ENCODE assay signal across 9 cellular contexts in genomic region chr7:41870505-41871138, GRCh38.
DNase-seq lines count a peak whose midpoint lies in the region; ATAC-seq, FAIRE-seq and TF ChIP-seq lines count a peak whose summit lies in the region.
"Had no signal": no experiment of that assay in that cellular context is flagged by ENCODE, and none has a peak within 500 bp of the region (broad histone marks: within the 10 kb centered on the region; RNA-seq: fewer than 3 reads in every experiment).

No MANE protein-coding gene starts in this region.

- POLR2A ChIA-PET in activated CD8-positive, alpha-beta T cell treated with anti-CD3 and anti-CD28 coated beads for 36 hours (lab: Charles Lee): interaction anchor here (1.2 kb wide), 1 partner anchor 11 kb away, joined by 4 read pairs; no protein-coding TSS in a partner anchor
- POLR2A ChIA-PET in activated CD8-positive, alpha-beta T cell treated with anti-CD3 and anti-CD28 coated beads, Interleukin-2, amount 10 ng/mL, durations not matched to agents 7 days and 5 days (lab: Charles Lee): no interaction called here

- H3K4me1 Mint-ChIP-seq in activated CD8-positive, alpha-beta T cell treated with anti-CD3 and anti-CD28 coated beads for 36 hours (ENCODE audit: low read depth): peaks cover 23% of the 10 kb centered on the region
- peaks cover 31% of the 10 kb centered on the region for H3K4me1 Mint-ChIP-seq in activated CD8-positive, alpha-beta T cell treated with anti-CD3 and anti-CD28 coated beads, Interleukin-2, amount 10 ng/mL, durations not matched to agents 7 days and 5 days (ENCODE audit: low read depth)

- CTCF ChIA-PET in activated CD8-positive, alpha-beta T cell treated with anti-CD3 and anti-CD28 coated beads for 36 hours (lab: Charles Lee): interaction anchor here (1.1 to 3.1 kb wide), 3 partner anchors 10 to 70 kb away, joined by 3 to 12 read pairs (median 9); no protein-coding TSS in a partner anchor
- CTCF ChIA-PET in activated CD8-positive, alpha-beta T cell treated with anti-CD3 and anti-CD28 coated beads, Interleukin-2, amount 10 ng/mL, durations not matched to agents 7 days and 5 days (lab: Charles Lee): interaction anchor here (1.1 to 1.2 kb wide), 2 partner anchors 11 to 70 kb away, joined by 3 to 4 read pairs; no protein-coding TSS in a partner anchor

- no peaks in the 10 kb centered on the region for H3K9me3 Mint-ChIP-seq in activated CD8-positive, alpha-beta T cell treated with anti-CD3 and anti-CD28 coated beads for 36 hours
- H3K9me3 Mint-ChIP-seq in activated CD8-positive, alpha-beta T cell treated with anti-CD3 and anti-CD28 coated beads, Interleukin-2, amount 10 ng/mL, durations not matched to agents 7 days and 5 days (ENCODE audit: insufficient read depth): peaks cover 33% of the 10 kb centered on the region

- H3K9me3 ChIP-seq in smooth muscle cell (replicated peaks; ENCODE audit: low read depth): no peaks in the 10 kb centered on the region

- intact Hi-C loops in activated CD8-positive, alpha-beta T cell treated with anti-CD3 and anti-CD28 coated beads for 36 hours (cut with micrococcal nuclease): loop anchor here (5.0 kb wide), 1 partner anchor 53 kb away; no protein-coding TSS in a partner anchor

- H3K4me3 Mint-ChIP-seq in activated CD8-positive, alpha-beta T cell treated with anti-CD3 and anti-CD28 coated beads for 36 hours: no peak overlapping the region
- H3K4me3 Mint-ChIP-seq in activated CD8-positive, alpha-beta T cell treated with anti-CD3 and anti-CD28 coated beads, Interleukin-2, amount 10 ng/mL, durations not matched to agents 7 days and 5 days: no peak overlapping the region
- H3K4me3 Mint-ChIP-seq: stimulated activated memory B cell treated with anti-CD40 and anti-IgM and Interleukin-4, amounts not matched to agents 10 μg/mL and 1 μg/mL and 100 μg/mL, for 72 hours had no signal

- peak overlapping the region; percentile 50 for H3K4me2 ChIP-seq in smooth muscle cell

- peak overlapping the region; percentile 75 for H3K27ac ChIP-seq in smooth muscle cell (ENCODE audit: low read depth)
- H3K27ac ChIP-seq in substantia nigra (ENCODE audit: low read depth, low read length, poor library complexity, severe bottlenecking): no peak overlapping the region

- H3K4me1 ChIP-seq in smooth muscle cell (ENCODE audit: low read depth): peaks cover 4% of the 10 kb centered on the region

- no peak overlapping the region for H3K4me3 ChIP-seq in smooth muscle cell

- H3K36me3 Mint-ChIP-seq in activated CD8-positive, alpha-beta T cell treated with anti-CD3 and anti-CD28 coated beads for 36 hours (ENCODE audit: low read depth): no peaks in the 10 kb centered on the region
- H3K36me3 Mint-ChIP-seq in activated CD8-positive, alpha-beta T cell treated with anti-CD3 and anti-CD28 coated beads, Interleukin-2, amount 10 ng/mL, durations not matched to agents 7 days and 5 days (ENCODE audit: low read depth): peaks cover 15% of the 10 kb centered on the region

- no peaks in the 10 kb centered on the region for H3F3A ChIP-seq in smooth muscle cell (ENCODE audit: low read depth)

- peaks cover 28% of the 10 kb centered on the region for H3K27me3 Mint-ChIP-seq in activated CD8-positive, alpha-beta T cell treated with anti-CD3 and anti-CD28 coated beads for 36 hours
- peaks cover 17% of the 10 kb centered on the region for H3K27me3 Mint-ChIP-seq in activated CD8-positive, alpha-beta T cell treated with anti-CD3 and anti-CD28 coated beads, Interleukin-2, amount 10 ng/mL, durations not matched to agents 7 days and 5 days (ENCODE audit: low read depth)
- H3K27me3 Mint-ChIP-seq: stimulated activated memory B cell treated with anti-CD40 and anti-IgM and Interleukin-4, amounts not matched to agents 10 μg/mL and 1 μg/mL and 100 μg/mL, for 72 hours had no signal

- H3K9ac ChIP-seq in smooth muscle cell (ENCODE audit: low read depth): no peak overlapping the region

- H4K20me1 ChIP-seq in smooth muscle cell (ENCODE audit: low read depth): no peaks in the 10 kb centered on the region

- FAIRE-seq in RCC 7860 (lab: Jason Lieb, UNC): peak; percentile 61

- no peak overlapping the region for H2AFZ ChIP-seq in smooth muscle cell (ENCODE audit: low read depth)

- 37% methylated on average over 1 of the region's 1 CpG for WGBS in smooth muscle cell (ENCODE audit: low lambda C conversion rate)

- DNase-seq in activated CD8-positive, alpha-beta T cell treated with anti-CD3 and anti-CD28 coated beads for 36 hours: no peak
- no peak for DNase-seq in activated CD8-positive, alpha-beta T cell treated with anti-CD3 and anti-CD28 coated beads, Interleukin-2, amount 10 ng/mL, durations not matched to agents 7 days and 5 days
- DNase-seq in RCC 7860 (ENCODE audit: low spot score) (peak; percentile 30), smooth muscle cell (lab: John Stamatoyannopoulos, UW; ENCODE audit: unreplicated experiment) (no peak), substantia nigra (lab: John Stamatoyannopoulos, UW) (no peak), cerebellar cortex (ENCODE audit: low spot score) (no peak), DMS 273 (lab: John Stamatoyannopoulos, UW; ENCODE audit: unreplicated experiment) (no peak)

- TF ChIP-seq CTCF in activated CD8-positive, alpha-beta T cell treated with anti-CD3 and anti-CD28 coated beads for 36 hours (IDR thresholded peaks at IDR 0.05): no peak
- TF ChIP-seq CTCF in smooth muscle cell (IDR thresholded peaks at IDR 0.05; ENCODE audit: borderline replicate concordance, insufficient read depth, poor library complexity, severe bottlenecking): no peak

- no peaks in the 10 kb centered on the region for H3K79me2 ChIP-seq in smooth muscle cell (ENCODE audit: low read depth)

- H3K36me3 ChIP-seq in smooth muscle cell (ENCODE audit: low read depth): no peaks in the 10 kb centered on the region

- peak; percentile 71 for ATAC-seq in activated CD8-positive, alpha-beta T cell treated with anti-CD3 and anti-CD28 coated beads for 36 hours
- no peak for ATAC-seq in activated CD8-positive, alpha-beta T cell treated with anti-CD3 and anti-CD28 coated beads, Interleukin-2, amount 10 ng/mL, durations not matched to agents 7 days and 5 days
- ATAC-seq in HG02610 (IDR thresholded peaks at IDR 0.05; ENCODE audit: unreplicated experiment): peak; percentile 79
- ATAC-seq: stimulated activated memory B cell treated with anti-CD40 and anti-IgM and Interleukin-4, amounts not matched to agents 10 μg/mL and 1 μg/mL and 100 μg/mL, for 72 hours had no signal

- H3K27ac Mint-ChIP-seq in activated CD8-positive, alpha-beta T cell treated with anti-CD3 and anti-CD28 coated beads for 36 hours: no peak overlapping the region
- H3K27ac Mint-ChIP-seq in activated CD8-positive, alpha-beta T cell treated with anti-CD3 and anti-CD28 coated beads, Interleukin-2, amount 10 ng/mL, durations not matched to agents 7 days and 5 days: no peak overlapping the region
- H3K27ac Mint-ChIP-seq: stimulated activated memory B cell treated with anti-CD40 and anti-IgM and Interleukin-4, amounts not matched to agents 10 μg/mL and 1 μg/mL and 100 μg/mL, for 72 hours had no signal

- no peaks in the 10 kb centered on the region for H3K27me3 ChIP-seq in smooth muscle cell (ENCODE audit: low read depth)
